ENCODE assay signal across 31 cellular contexts in the genomic region with DNA sequence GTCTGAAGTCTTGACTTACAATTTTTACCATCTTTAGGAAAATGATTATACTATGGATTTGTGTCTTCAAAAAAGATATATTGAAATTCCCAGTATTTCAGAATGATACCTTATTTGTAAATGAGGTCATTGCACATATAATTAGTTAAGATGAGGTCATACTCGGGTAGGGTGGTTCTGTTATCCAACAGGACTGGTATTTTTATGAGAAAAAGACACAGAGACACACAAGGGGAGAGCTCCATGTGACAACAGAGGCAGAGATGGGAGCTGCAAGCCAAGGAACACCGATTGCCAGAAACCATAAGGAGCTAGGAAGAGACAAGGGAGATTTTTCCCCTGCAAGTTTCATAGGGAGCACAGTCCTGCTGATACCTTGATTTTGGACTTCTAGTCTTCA.
DNase-seq lines count a peak whose midpoint lies in the region; ATAC-seq and TF ChIP-seq lines count a peak whose summit lies in the region.
"Had no signal": no experiment of that assay in that cellular context is flagged by ENCODE, and none has a peak within 500 bp of the region (broad histone marks: within the 10 kb centered on the region; RNA-seq: fewer than 3 reads in every experiment).

No MANE protein-coding gene starts in this region.

- no peaks in the 10 kb centered on the region for H3K36me3 Mint-ChIP-seq in WTC11
- no peaks in the 10 kb centered on the region for H3K36me3 Mint-ChIP-seq in nephron progenitor cell (ENCODE audit: low read depth)
- no peaks in the 10 kb centered on the region for H3K36me3 Mint-ChIP-seq in stimulated activated memory B cell treated with anti-CD40 and anti-IgM and Interleukin-4, amounts not matched to agents 10 μg/mL and 1 μg/mL and 100 μg/mL, for 72 hours
- H3K36me3 Mint-ChIP-seq in activated CD8-positive, alpha-beta T cell treated with anti-CD3 and anti-CD28 coated beads for 36 hours (ENCODE audit: low read depth): no peaks in the 10 kb centered on the region

- 2% methylated on average over 2 of the region's 2 CpGs for WGBS in SK-N-SH (ENCODE audit: low lambda C conversion rate)

- H3K27ac ChIP-seq in HCT116 (ENCODE audit: low read depth, low read length) (peak overlapping the region; percentile 68; the same call in 1 of the 2 replicates), SK-N-SH (ENCODE audit: low read depth in 2 of 2, low read length in 1 of 2) (no peak overlapping the region)
- H3K27ac ChIP-seq: BLaER1, epithelial cell of prostate, neutrophil, tibial artery had no signal

- RAD21 ChIA-PET in HCT116 (lab: Charles Lee; ENCODE audit: low non-redundant PET in 1 of 2, low total read pairs in 2 of 2, uncharacterized antibody in 2 of 2, unreplicated experiment in 2 of 2): no interaction called here

- H2AFZ ChIP-seq in HCT116 (ENCODE audit: low read depth, low read length, poor library complexity, severe bottlenecking) (peak overlapping the region; percentile 92), SK-N-SH (ENCODE audit: low read depth) (no peak overlapping the region)

- H3K9me3 ChIP-seq in HCT116 (ENCODE audit: control insufficient read depth in 1 of 2, insufficient read depth in 1 of 2, low read depth in 1 of 2, low read length in 2 of 2): no peaks in the 10 kb centered on the region
- H3K9me3 ChIP-seq in SK-N-SH: no peaks in the 10 kb centered on the region
- H3K9me3 ChIP-seq: BLaER1, neutrophil, tibial artery had no signal

- ATAC-seq in HCT116: peak; percentile 26; the same call in 1 of the 2 replicates
- peak; percentile 52 for ATAC-seq in WTC11
- no peak for ATAC-seq in stimulated activated memory B cell treated with anti-CD40 and anti-IgM and Interleukin-4, amounts not matched to agents 10 μg/mL and 1 μg/mL and 100 μg/mL, for 72 hours
- no peak for ATAC-seq in activated CD8-positive, alpha-beta T cell treated with anti-CD3 and anti-CD28 coated beads for 36 hours
- ATAC-seq: left lobe of liver, right cardiac atrium had no signal

- BruUV-seq in HCT116 (replicated peaks; lab: Mats Ljungman, UMichigan): no TSS peak

- TF ChIP-seq EP300 in SK-N-SH (IDR thresholded peaks at IDR 0.05; ENCODE audit: borderline replicate concordance in 1 of 2, low read depth in 1 of 2, low read length in 1 of 2): no peak

- no peaks in the 10 kb centered on the region for H3K36me3 ChIP-seq in HCT116 (ENCODE audit: control insufficient read depth in 1 of 2, insufficient read depth in 2 of 2, low read length in 2 of 2)
- no peaks in the 10 kb centered on the region for H3K36me3 ChIP-seq in SK-N-SH (replicated peaks in 1 of 2; ENCODE audit: control insufficient read depth in 1 of 2, insufficient read depth in 2 of 2, low read length in 1 of 2)
- H3K36me3 ChIP-seq: BLaER1, neutrophil, tibial artery had no signal

- no peaks in the 10 kb centered on the region for H3F3A ChIP-seq in SK-N-SH (replicated peaks; ENCODE audit: insufficient read depth)

- CTCF ChIA-PET in HCT116 (lab: Charles Lee): no interaction called here
- CTCF ChIA-PET in WTC11 (lab: Charles Lee): no interaction called here
- CTCF ChIA-PET in activated CD8-positive, alpha-beta T cell treated with anti-CD3 and anti-CD28 coated beads for 36 hours (lab: Charles Lee): no interaction called here
- CTCF ChIA-PET in SK-N-SH (lab: Yijun Ruan, JAX): interaction anchor here (1.1 kb wide), 1 partner anchor 11 kb away, joined by 3 read pairs; no protein-coding TSS in a partner anchor

- H3K4me3 ChIP-seq in HCT116 (replicated peaks in 1 of 2; ENCODE audit: low read depth in 1 of 2, low read length in 2 of 2): no peak overlapping the region
- H3K4me3 ChIP-seq in SK-N-SH (ENCODE audit: low read depth in 2 of 2, low read length in 1 of 2): no peak overlapping the region
- H3K4me3 ChIP-seq: BLaER1, tibial artery had no signal

- H3K4me1 Mint-ChIP-seq in WTC11: no peaks in the 10 kb centered on the region
- peaks cover 18% of the 10 kb centered on the region for H3K4me1 Mint-ChIP-seq in nephron progenitor cell
- no peaks in the 10 kb centered on the region for H3K4me1 Mint-ChIP-seq in stimulated activated memory B cell treated with anti-CD40 and anti-IgM and Interleukin-4, amounts not matched to agents 10 μg/mL and 1 μg/mL and 100 μg/mL, for 72 hours
- no peaks in the 10 kb centered on the region for H3K4me1 Mint-ChIP-seq in activated CD8-positive, alpha-beta T cell treated with anti-CD3 and anti-CD28 coated beads for 36 hours (ENCODE audit: low read depth)
- H3K4me1 Mint-ChIP-seq: activated CD4-positive, alpha-beta memory T cell treated with anti-CD3 and anti-CD28 coated beads, Interleukin-2, amount 10 ng/mL, durations not matched to agents 7 days and 5 days had no signal

- peak overlapping the region; percentile 37 for H3K9ac ChIP-seq in HCT116 (ENCODE audit: low read length)
- no peak overlapping the region for H3K9ac ChIP-seq in SK-N-SH
- H3K9ac ChIP-seq: BLaER1 had no signal

- TF ChIP-seq CTCF in HCT116 (IDR thresholded peaks at IDR 0.05 in 2 of 3, conservative IDR thresholded peaks at IDR 0.05 in 1 of 3; ENCODE audit: borderline replicate concordance in 1 of 3, insufficient read depth in 1 of 3, low read depth in 2 of 3, low read length in 2 of 3) (0 out of 6 replicates have a peak, but pooled peaks of 1 of the 3 experiments have one; percentile 7), WTC11 (IDR thresholded peaks at IDR 0.05) (no peak), nephron progenitor cell (IDR thresholded peaks at IDR 0.05) (no peak), SK-N-SH (IDR thresholded peaks at IDR 0.05) (no peak)
- no peak for TF ChIP-seq CTCF in activated CD8-positive, alpha-beta T cell treated with anti-CD3 and anti-CD28 coated beads for 36 hours (IDR thresholded peaks at IDR 0.05)

- POLR2A ChIA-PET in HCT116 (lab: Charles Lee) (interaction anchor here (0.7 to 1.0 kb wide), 2 partner anchors 11 to 15 kb away, joined by 3 read pairs; no protein-coding TSS in a partner anchor), WTC11 (lab: Charles Lee) (no interaction called here), SK-N-SH (lab: Yijun Ruan, JAX) (no interaction called here)
- POLR2A ChIA-PET in activated CD8-positive, alpha-beta T cell treated with anti-CD3 and anti-CD28 coated beads for 36 hours (lab: Charles Lee): no interaction called here

- no peak for TF ChIP-seq RAD21 in HCT116 (IDR thresholded peaks at IDR 0.05; ENCODE audit: low read depth)
- TF ChIP-seq RAD21 in SK-N-SH (IDR thresholded peaks at IDR 0.05; ENCODE audit: low read length): no peak

- H3K27me3 ChIP-seq in HCT116 (ENCODE audit: insufficient read depth, low read length) (no peaks in the 10 kb centered on the region), SK-N-SH (ENCODE audit: insufficient read depth) (peaks cover 3% of the 10 kb centered on the region; the same call in 1 of the 2 replicates)
- H3K27me3 ChIP-seq: BLaER1, neutrophil, tibial artery had no signal

- H3K4me1 ChIP-seq in HCT116 (ENCODE audit: control insufficient read depth in 1 of 2, insufficient read depth in 2 of 2, low read length in 2 of 2) (peaks cover 28 to 64% of the 10 kb centered on the region in 2 experiments), SK-N-SH (ENCODE audit: control insufficient read depth in 1 of 2, insufficient read depth in 2 of 2, low read depth in 1 of 2, low read length in 1 of 2) (no peaks in the 10 kb centered on the region)
- H3K4me1 ChIP-seq: BLaER1, tibial artery had no signal

- no peaks in the 10 kb centered on the region for H3K79me2 ChIP-seq in HCT116 (ENCODE audit: insufficient read depth, low read length)
- H3K79me2 ChIP-seq in SK-N-SH (ENCODE audit: insufficient read depth): no peaks in the 10 kb centered on the region

- no peaks in the 10 kb centered on the region for H3K9me2 ChIP-seq in HCT116 (ENCODE audit: insufficient read depth)
- H3K9me2 ChIP-seq in SK-N-SH: no peaks in the 10 kb centered on the region

- H4K20me1 ChIP-seq in HCT116 (ENCODE audit: insufficient read depth) (no peaks in the 10 kb centered on the region), SK-N-SH (ENCODE audit: insufficient read depth) (no peaks in the 10 kb centered on the region)
- H4K20me1 ChIP-seq: BLaER1 had no signal

- H3K27me3 Mint-ChIP-seq in WTC11 (ENCODE audit: low read depth) (no peaks in the 10 kb centered on the region), nephron progenitor cell (ENCODE audit: low read depth, poor library complexity) (no peaks in the 10 kb centered on the region)
- H3K27me3 Mint-ChIP-seq in stimulated activated memory B cell treated with anti-CD40 and anti-IgM and Interleukin-4, amounts not matched to agents 10 μg/mL and 1 μg/mL and 100 μg/mL, for 72 hours: no peaks in the 10 kb centered on the region
- peaks cover 1% of the 10 kb centered on the region for H3K27me3 Mint-ChIP-seq in activated CD8-positive, alpha-beta T cell treated with anti-CD3 and anti-CD28 coated beads for 36 hours

- H3K4me3 Mint-ChIP-seq in WTC11: no peak overlapping the region
- H3K4me3 Mint-ChIP-seq in nephron progenitor cell: no peak overlapping the region
- H3K4me3 Mint-ChIP-seq in stimulated activated memory B cell treated with anti-CD40 and anti-IgM and Interleukin-4, amounts not matched to agents 10 μg/mL and 1 μg/mL and 100 μg/mL, for 72 hours: no peak overlapping the region
- no peak overlapping the region for H3K4me3 Mint-ChIP-seq in activated CD8-positive, alpha-beta T cell treated with anti-CD3 and anti-CD28 coated beads for 36 hours
- H3K4me3 Mint-ChIP-seq: activated CD4-positive, alpha-beta memory T cell treated with anti-CD3 and anti-CD28 coated beads, Interleukin-2, amount 10 ng/mL, durations not matched to agents 7 days and 5 days; activated naive CD4-positive, alpha-beta T cell treated with anti-CD3 and anti-CD28 coated beads for 36 hours; activated T-helper 1 cell treated with anti-CD3 and anti-CD28 coated beads, Interleukin-12 subunit alpha, Interleukin-12 subunit beta, Interleukin-2, Interleukin-4 antibody, amounts not matched to agents 30 ng/mL and 10 ng/mL and 1 ng/mL, durations not matched to agents 14 hours and 24 hours and 36 hours had no signal

- H3K9me3 Mint-ChIP-seq in WTC11 (no peaks in the 10 kb centered on the region; the same call in 1 of the 2 replicates), nephron progenitor cell (no peaks in the 10 kb centered on the region)
- H3K9me3 Mint-ChIP-seq in stimulated activated memory B cell treated with anti-CD40 and anti-IgM and Interleukin-4, amounts not matched to agents 10 μg/mL and 1 μg/mL and 100 μg/mL, for 72 hours: no peaks in the 10 kb centered on the region
- H3K9me3 Mint-ChIP-seq in activated CD8-positive, alpha-beta T cell treated with anti-CD3 and anti-CD28 coated beads for 36 hours: no peaks in the 10 kb centered on the region
- H3K9me3 Mint-ChIP-seq: activated CD4-positive, alpha-beta memory T cell treated with anti-CD3 and anti-CD28 coated beads, Interleukin-2, amount 10 ng/mL, durations not matched to agents 7 days and 5 days; activated naive CD4-positive, alpha-beta T cell treated with anti-CD3 and anti-CD28 coated beads for 36 hours; activated T-helper 1 cell treated with anti-CD3 and anti-CD28 coated beads, Interleukin-12 subunit alpha, Interleukin-12 subunit beta, Interleukin-2, Interleukin-4 antibody, amounts not matched to agents 30 ng/mL and 10 ng/mL and 1 ng/mL, durations not matched to agents 14 hours and 24 hours and 36 hours had no signal

- H3K4me2 ChIP-seq in HCT116 (ENCODE audit: low read length) (peak overlapping the region; percentile 53), SK-N-SH (no peak overlapping the region)
- H3K4me2 ChIP-seq: BLaER1 had no signal

- DNase-seq in EH (ENCODE audit: low read depth) (peak; percentile 10), HCT116 (ENCODE audit: low read depth, low spot score) (peak; percentile 43), WTC11 (ENCODE audit: low spot score) (no peak), nephron progenitor cell (no peak), SK-N-SH (no peak)
- no peak for DNase-seq in activated CD8-positive, alpha-beta T cell treated with anti-CD3 and anti-CD28 coated beads for 36 hours
- DNase-seq: activated CD4-positive, alpha-beta memory T cell treated with anti-CD3 and anti-CD28 coated beads, Interleukin-2, amount 10 ng/mL, durations not matched to agents 7 days and 5 days; activated CD4-positive, alpha-beta T cell treated with anti-CD3 and anti-CD28 coated beads for 1 hour; activated CD8-positive, alpha-beta memory T cell treated with anti-CD3 and anti-CD28 coated beads, Interleukin-2, amount 50 U/mL, for 48 hours; activated naive CD4-positive, alpha-beta T cell treated with anti-CD3 and anti-CD28 coated beads for 36 hours; central memory CD4-positive, alpha-beta T cell; cortex of kidney; DMS53; effector memory CD4-positive, alpha-beta T cell; GOT3; mesenchymal stem cell; NCI-H1417; NCI-H2081; NCI-H345; NCI-H748 treated with DMSO at 0.1 percent for 48 hours; posterior cingulate gyrus; right cardiac atrium; stimulated activated CD4-positive, alpha-beta T cell treated with anti-CD3 and anti-CD28 coated beads, Interleukin-12 subunit alpha, Interleukin-12 subunit beta, amount 100 ng/mL, for 4 hours; stimulated activated CD4-positive, alpha-beta T cell treated with anti-CD3 and anti-CD28 coated beads, Interleukin-4, amount 100 ng/mL, for 1 hour; tibial artery had no signal

- H3K27ac Mint-ChIP-seq in WTC11: no peak overlapping the region
- H3K27ac Mint-ChIP-seq in nephron progenitor cell: peak overlapping the region; percentile 11
- H3K27ac Mint-ChIP-seq in stimulated activated memory B cell treated with anti-CD40 and anti-IgM and Interleukin-4, amounts not matched to agents 10 μg/mL and 1 μg/mL and 100 μg/mL, for 72 hours: no peak overlapping the region
- H3K27ac Mint-ChIP-seq in activated CD8-positive, alpha-beta T cell treated with anti-CD3 and anti-CD28 coated beads for 36 hours: no peak overlapping the region
- H3K27ac Mint-ChIP-seq: activated CD4-positive, alpha-beta memory T cell treated with anti-CD3 and anti-CD28 coated beads, Interleukin-2, amount 10 ng/mL, durations not matched to agents 7 days and 5 days; activated naive CD4-positive, alpha-beta T cell treated with anti-CD3 and anti-CD28 coated beads for 36 hours; activated T-helper 1 cell treated with anti-CD3 and anti-CD28 coated beads, Interleukin-12 subunit alpha, Interleukin-12 subunit beta, Interleukin-2, Interleukin-4 antibody, amounts not matched to agents 30 ng/mL and 10 ng/mL and 1 ng/mL, durations not matched to agents 14 hours and 24 hours and 36 hours had no signal

- intact Hi-C loops in HCT116 (cut with micrococcal nuclease): loop anchor here (5.0 kb wide), 2 partner anchors 73 to 242 kb away; no protein-coding TSS in a partner anchor
- intact Hi-C loops in activated CD8-positive, alpha-beta T cell treated with anti-CD3 and anti-CD28 coated beads for 36 hours (cut with micrococcal nuclease): no loop called here

- TF ChIP-seq POLR2A in HCT116 (IDR thresholded peaks at IDR 0.05; ENCODE audit: borderline replicate concordance, extremely low read depth, insufficient read depth, insufficient read length): no peak

Comparison
In these comparisons a context has a peak if more than half of its experiments do, and no peak if none do; other contexts are left out.
1. DNase-seq: peak in EH (single experiment) and HCT116 (single experiment); none in WTC11 (single experiment), nephron progenitor cell (single experiment), activated CD8-positive, alpha-beta T cell treated with anti-CD3 and anti-CD28 coated beads for 36 hours (single experiment) and SK-N-SH (single experiment).
2. ATAC-seq: peak in HCT116 (single experiment) and WTC11 (single experiment); none in stimulated activated memory B cell treated with anti-CD40 and anti-IgM and Interleukin-4, amounts not matched to agents 10 μg/mL and 1 μg/mL and 100 μg/mL, for 72 hours (single experiment) and activated CD8-positive, alpha-beta T cell treated with anti-CD3 and anti-CD28 coated beads for 36 hours (single experiment).